ENCODE assay signal across 9 cellular contexts in genomic region chr19:2330632-2331284, GRCh38. TPM values are rescaled to one million over a fixed set of nuclear protein-coding genes. Genes with fewer than 3 reads are reported as not detected.
A peak's percentile ranks its signal among the peaks of the same experiment; 100 is the strongest.
DNase-seq lines count a peak whose midpoint lies in the region; ATAC-seq and TF ChIP-seq lines count a peak whose summit lies in the region.
"Had no signal": no experiment of that assay in that cellular context is flagged by ENCODE, and none has a peak within 500 bp of the region (broad histone marks: within the 10 kb centered on the region; RNA-seq: fewer than 3 reads in every experiment).

No MANE protein-coding gene starts in this region.

- H2AFZ ChIP-seq in smooth muscle cell (ENCODE audit: low read depth), result no peak overlapping the region

- no peaks in the 10 kb centered on the region for H3K27me3 Mint-ChIP-seq in T-helper 1 cell treated with Interleukin-12 subunit alpha and Interleukin-12 subunit beta and Interleukin-4 antibody, amounts not matched to agents 30 μg/mL and 1 μg/mL, for 36 hours (ENCODE audit: low read depth)
- peaks cover 37% of the 10 kb centered on the region for H3K27me3 Mint-ChIP-seq in glutamatergic neuron (ENCODE audit: unreplicated experiment)

- no peak overlapping the region for H3K4me2 ChIP-seq in smooth muscle cell

- peaks cover 24% of the 10 kb centered on the region for H3K4me1 ChIP-seq in NT2/D1 (ENCODE audit: insufficient read depth, insufficient read length)
- H3K4me1 ChIP-seq in smooth muscle cell (ENCODE audit: low read depth), result peaks cover 28% of the 10 kb centered on the region
- peaks cover 12 to 15% of the 10 kb centered on the region in 2 donors for H3K4me1 ChIP-seq in breast epithelium

- no peak overlapping the region for H3K4me3 ChIP-seq in NT2/D1 (ENCODE audit: insufficient read length, low read depth)
- H3K4me3 ChIP-seq in smooth muscle cell, result peak overlapping the region; percentile 16
- peak overlapping the region in 1 of 3 donors; percentile 33 for H3K4me3 ChIP-seq in breast epithelium

- peaks cover 31% of the 10 kb centered on the region for H3K36me3 ChIP-seq in NT2/D1 (ENCODE audit: insufficient read depth, insufficient read length, low read length)
- no peaks in the 10 kb centered on the region for H3K36me3 ChIP-seq in smooth muscle cell (ENCODE audit: low read depth)
- H3K36me3 ChIP-seq in breast epithelium, result no peaks in the 10 kb centered on the region

- peaks cover 2% of the 10 kb centered on the region for H3K9me3 Mint-ChIP-seq in T-helper 1 cell treated with Interleukin-12 subunit alpha and Interleukin-12 subunit beta and Interleukin-4 antibody, amounts not matched to agents 30 μg/mL and 1 μg/mL, for 36 hours
- peaks cover 49% of the 10 kb centered on the region for H3K9me3 Mint-ChIP-seq in glutamatergic neuron (ENCODE audit: unreplicated experiment)

- no peak for TF ChIP-seq POLR2A in breast epithelium (IDR thresholded peaks at IDR 0.05)

- H3K9me3 ChIP-seq in NT2/D1 (ENCODE audit: insufficient read depth, low read length), result peaks cover 15% of the 10 kb centered on the region; the same call in 1 of the 2 replicates
- no peaks in the 10 kb centered on the region for H3K9me3 ChIP-seq in smooth muscle cell (replicated peaks; ENCODE audit: low read depth)
- no peaks in the 10 kb centered on the region for H3K9me3 ChIP-seq in breast epithelium

- H3K4me3 Mint-ChIP-seq in T-helper 1 cell treated with Interleukin-12 subunit alpha and Interleukin-12 subunit beta and Interleukin-4 antibody, amounts not matched to agents 30 μg/mL and 1 μg/mL, for 36 hours, result peak overlapping the region; percentile 40
- peak overlapping the region; percentile 68 for H3K4me3 Mint-ChIP-seq in glutamatergic neuron (ENCODE audit: unreplicated experiment)

- peaks cover 87% of the 10 kb centered on the region for H3K79me2 ChIP-seq in smooth muscle cell (ENCODE audit: low read depth)

- H3F3A ChIP-seq in smooth muscle cell (ENCODE audit: low read depth), result no peaks in the 10 kb centered on the region

- intact Hi-C loops in breast epithelium (cut with DNase I; ENCODE audit: low total_unique reads), result no loop called here

- peak overlapping the region; percentile 59 for H3K9ac ChIP-seq in NT2/D1 (ENCODE audit: insufficient read length, low read depth)
- no peak overlapping the region for H3K9ac ChIP-seq in smooth muscle cell (ENCODE audit: low read depth)

- peaks cover 19% of the 10 kb centered on the region for H3K36me3 Mint-ChIP-seq in T-helper 1 cell treated with Interleukin-12 subunit alpha and Interleukin-12 subunit beta and Interleukin-4 antibody, amounts not matched to agents 30 μg/mL and 1 μg/mL, for 36 hours (ENCODE audit: low read depth)
- peaks cover 1% of the 10 kb centered on the region for H3K36me3 Mint-ChIP-seq in glutamatergic neuron (ENCODE audit: unreplicated experiment)

- no peaks in the 10 kb centered on the region for H3K27me3 ChIP-seq in NT2/D1 (ENCODE audit: insufficient read depth, insufficient read length)
- no peaks in the 10 kb centered on the region for H3K27me3 ChIP-seq in smooth muscle cell (ENCODE audit: low read depth)
- no peaks in the 10 kb centered on the region for H3K27me3 ChIP-seq in breast epithelium

- H3K4me1 Mint-ChIP-seq in T-helper 1 cell treated with Interleukin-12 subunit alpha and Interleukin-12 subunit beta and Interleukin-4 antibody, amounts not matched to agents 30 μg/mL and 1 μg/mL, for 36 hours (ENCODE audit: low read depth), result peaks cover 49% of the 10 kb centered on the region
- H3K4me1 Mint-ChIP-seq in glutamatergic neuron (ENCODE audit: low read depth, unreplicated experiment), result peaks cover 32% of the 10 kb centered on the region

- WGBS in smooth muscle cell (ENCODE audit: low lambda C conversion rate), result 80% methylated on average over 18 of the region's 20 CpGs

- DNase-seq in T-helper 1 cell (no peak), NT2/D1 (ENCODE audit: low read depth, low spot score) (no peak), glutamatergic neuron (no peak), smooth muscle cell (lab: John Stamatoyannopoulos, UW; ENCODE audit: unreplicated experiment) (no peak), Kasumi-1 (lab: John Stamatoyannopoulos, UW) (no peak), breast epithelium (ENCODE audit: low spot score in 2 of 2) (no peak)

- TF ChIP-seq CTCF in glutamatergic neuron (IDR thresholded peaks at IDR 0.05; ENCODE audit: partially characterized antibody, unreplicated experiment) (no peak), smooth muscle cell (IDR thresholded peaks at IDR 0.05; ENCODE audit: borderline replicate concordance, insufficient read depth, poor library complexity, severe bottlenecking) (no peak), breast epithelium (IDR thresholded peaks at IDR 0.05) (no peak)

- peaks cover 60% of the 10 kb centered on the region for H4K20me1 ChIP-seq in smooth muscle cell (ENCODE audit: low read depth)

- H3K27ac ChIP-seq in smooth muscle cell (ENCODE audit: low read depth) (no peak overlapping the region), breast epithelium (no peak overlapping the region)

- H3K27ac Mint-ChIP-seq in T-helper 1 cell treated with Interleukin-12 subunit alpha and Interleukin-12 subunit beta and Interleukin-4 antibody, amounts not matched to agents 30 μg/mL and 1 μg/mL, for 36 hours, result peak overlapping the region; percentile 46
- H3K27ac Mint-ChIP-seq in glutamatergic neuron (ENCODE audit: unreplicated experiment), result peak overlapping the region; percentile 94

- no peak for ATAC-seq in GM21423 (IDR thresholded peaks at IDR 0.05; ENCODE audit: unreplicated experiment)

RNA-seq across cellular contexts. Expression of gene SPPL2B, which starts 2.3 kb away (rescaled TPM):
- total RNA-seq in glutamatergic neuron (ENCODE audit: unreplicated experiment) (166 TPM), smooth muscle cell (21.1 and 54.7 TPM in 2 replicates), breast epithelium (10 to 100 TPM; 23.5 to 61.2 (median 49.8) TPM)
- polyA plus RNA-seq in smooth muscle cell, result 53.6 and 63.5 TPM in 2 replicates

RNA-seq across cellular contexts. Expression of gene LSM7, which starts 2.4 kb away (rescaled TPM):
- 105 TPM for total RNA-seq in glutamatergic neuron (ENCODE audit: unreplicated experiment)
- total RNA-seq in smooth muscle cell, result 164 and 186 TPM in 2 replicates
- polyA plus RNA-seq in smooth muscle cell, result 158 and 161 TPM in 2 replicates
- 100 to 1,000 TPM in 2 of 3 donors, 10 to 100 TPM in 1; 95.1 to 188 (median 125) TPM for total RNA-seq in breast epithelium

RNA-seq across cellular contexts. Expression of gene LINGO3, which starts 22.8 kb away (rescaled TPM):
- total RNA-seq in glutamatergic neuron (ENCODE audit: unreplicated experiment) (0.25 TPM), smooth muscle cell (not detected in 2 replicates), breast epithelium (under 1 TPM in 2 of 3 donors, not detected in 1; 0.16 to 0.33 TPM)
- polyA plus RNA-seq in smooth muscle cell, result 0.31 and 1.2 TPM in 2 replicates
- polyA plus RNA-seq: AG04450 had no signal

RNA-seq across cellular contexts. Expression of gene TMPRSS9, which starts 29.3 kb away (rescaled TPM):
- total RNA-seq in glutamatergic neuron (ENCODE audit: unreplicated experiment) (0.29 TPM), smooth muscle cell (not detected in 2 replicates), breast epithelium (under 1 TPM in 1 of 3 donors, not detected in 2; under 0.01 TPM)
- polyA plus RNA-seq in smooth muscle cell, result 0.05 and 0.63 TPM in 2 replicates
- polyA plus RNA-seq: AG04450 had no signal

RNA-seq across cellular contexts. Expression of gene PEAK3, which starts 48.8 kb away (rescaled TPM):
- total RNA-seq in glutamatergic neuron (ENCODE audit: unreplicated experiment) (not detected), smooth muscle cell (not detected in 2 replicates), breast epithelium (1 to 10 TPM in 1 of 3 donors, not detected in 2; 1.8 TPM)
- 0.37 and 0.71 TPM in 2 replicates for polyA plus RNA-seq in smooth muscle cell
